Comparison of ENCODE assay signal across 36 cellular contexts in the genomic region with DNA sequence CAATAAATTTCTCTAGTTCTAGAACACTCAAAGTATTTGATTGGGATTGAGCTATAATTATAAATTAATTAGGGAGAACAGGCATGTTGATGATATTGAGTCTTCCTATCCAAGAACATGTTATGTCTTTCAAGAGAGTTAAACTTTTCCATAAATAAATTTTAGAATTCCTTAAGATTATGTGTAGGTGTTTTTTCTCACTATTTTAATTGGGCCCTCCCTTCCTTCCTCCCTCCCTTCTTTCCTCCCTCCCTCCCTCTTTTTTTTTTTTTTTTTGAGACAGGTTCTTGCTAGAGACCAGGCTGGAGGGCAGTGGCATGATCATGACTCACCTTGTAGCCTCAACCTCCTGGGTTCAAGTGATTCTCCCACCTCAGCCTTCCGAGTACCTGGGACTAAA.
"Had no signal": no experiment of that assay in that cellular context is flagged by ENCODE, and none has a peak within 500 bp of the region (broad histone marks: within the 10 kb centered on the region; RNA-seq: fewer than 3 reads in every experiment).

No MANE protein-coding gene starts in this region.

- H3K4me1 ChIP-seq: body of pancreas, colonic mucosa, esophagus squamous epithelium, gastroesophageal sphincter had no signal

- H3K36me3 ChIP-seq: adrenal gland, cardiac muscle cell, colonic mucosa, esophagus squamous epithelium, gastroesophageal sphincter, heart right ventricle had no signal

- ATAC-seq: activated CD4-positive, alpha-beta T cell treated with anti-CD3 and anti-CD28 coated beads for 36 hours; activated naive CD8-positive, alpha-beta T cell treated with anti-CD3 and anti-CD28 coated beads, Interleukin-2, amount 50 U/mL, for 24 hours; activated T-cell treated with anti-CD3 and anti-CD28 coated beads, Interleukin-2, amount 50 U/mL, for 4 hours; body of pancreas; gastroesophageal sphincter; heart right ventricle; T-helper 17 cell had no signal

- H3K4me3 ChIP-seq: adrenal gland, body of pancreas, cardiac muscle cell, colonic mucosa, esophagus squamous epithelium, gastroesophageal sphincter, heart right ventricle had no signal

- H3K27ac Mint-ChIP-seq: activated CD4-positive, alpha-beta memory T cell treated with anti-CD3 and anti-CD28 coated beads, Interleukin-2, amount 10 ng/mL, durations not matched to agents 7 days and 5 days; activated CD4-positive, alpha-beta T cell treated with anti-CD3 and anti-CD28 coated beads for 36 hours; activated CD4-positive, alpha-beta T cell treated with anti-CD3 and anti-CD28 coated beads, Interleukin-2, amount 10 ng/mL, durations not matched to agents 24 days and 14 days; activated naive CD4-positive, alpha-beta T cell treated with anti-CD3 and anti-CD28 coated beads for 36 hours; activated naive CD4-positive, alpha-beta T cell treated with anti-CD3 and anti-CD28 coated beads, Interleukin-2, amount 50 U/mL, for 24 hours; activated naive CD8-positive, alpha-beta T cell treated with anti-CD3 and anti-CD28 coated beads for 36 hours; activated naive CD8-positive, alpha-beta T cell treated with anti-CD3 and anti-CD28 coated beads, Interleukin-2, amount 50 U/mL, for 24 hours; activated T-helper 1 cell treated with anti-CD3 and anti-CD28 coated beads, Interleukin-12 subunit alpha, Interleukin-12 subunit beta, Interleukin-2, Interleukin-4 antibody, amounts not matched to agents 30 ng/mL and 10 ng/mL and 1 ng/mL, durations not matched to agents 14 hours and 24 hours and 36 hours; activated T-helper 2 cell treated with anti-CD3 and anti-CD28 coated beads, Interferon-gamma antibody, Interleukin-2, Interleukin-4, amounts not matched to agents 10 μg/mL and 5 μg/mL and 100 μg/mL, durations not matched to agents 14 hours and 24 hours and 36 hours; T-helper 17 cell; T-helper 2 cell treated with Interferon-gamma antibody and Interleukin-4, amounts not matched to agents 5 μg/mL and 100 μg/mL, for 36 hours had no signal

- H3K27me3 ChIP-seq: adrenal gland, body of pancreas, cardiac muscle cell, colonic mucosa, esophagus squamous epithelium, gastroesophageal sphincter, heart right ventricle had no signal

- FAIRE-seq: endometrium, endothelial cell of umbilical vein had no signal

- H3K27ac ChIP-seq: adrenal gland, body of pancreas, cardiac muscle cell, colonic mucosa, epithelial cell of prostate, esophagus squamous epithelium, gastroesophageal sphincter, heart right ventricle had no signal

- H3K9me3 Mint-ChIP-seq: activated CD4-positive, alpha-beta memory T cell treated with anti-CD3 and anti-CD28 coated beads, Interleukin-2, amount 10 ng/mL, durations not matched to agents 7 days and 5 days; activated CD4-positive, alpha-beta T cell treated with anti-CD3 and anti-CD28 coated beads, Interleukin-2, amount 10 ng/mL, durations not matched to agents 24 days and 14 days; activated naive CD4-positive, alpha-beta T cell treated with anti-CD3 and anti-CD28 coated beads for 36 hours; activated naive CD4-positive, alpha-beta T cell treated with anti-CD3 and anti-CD28 coated beads, Interleukin-2, amount 50 U/mL, for 24 hours; activated naive CD8-positive, alpha-beta T cell treated with anti-CD3 and anti-CD28 coated beads for 36 hours; activated naive CD8-positive, alpha-beta T cell treated with anti-CD3 and anti-CD28 coated beads, Interleukin-2, amount 50 U/mL, for 24 hours; activated T-cell treated with anti-CD3 and anti-CD28 coated beads, Interleukin-2, amount 50 U/mL, for 4 hours; activated T-helper 1 cell treated with anti-CD3 and anti-CD28 coated beads, Interleukin-12 subunit alpha, Interleukin-12 subunit beta, Interleukin-2, Interleukin-4 antibody, amounts not matched to agents 30 ng/mL and 10 ng/mL and 1 ng/mL, durations not matched to agents 14 hours and 24 hours and 36 hours; activated T-helper 2 cell treated with anti-CD3 and anti-CD28 coated beads, Interferon-gamma antibody, Interleukin-2, Interleukin-4, amounts not matched to agents 10 μg/mL and 5 μg/mL and 100 μg/mL, durations not matched to agents 14 hours and 24 hours and 36 hours; T-helper 2 cell treated with Interferon-gamma antibody and Interleukin-4, amounts not matched to agents 5 μg/mL and 100 μg/mL, for 36 hours had no signal

- H3K4me3 Mint-ChIP-seq: activated CD4-positive, alpha-beta memory T cell treated with anti-CD3 and anti-CD28 coated beads, Interleukin-2, amount 10 ng/mL, durations not matched to agents 7 days and 5 days; activated CD4-positive, alpha-beta T cell treated with anti-CD3 and anti-CD28 coated beads for 36 hours; activated CD4-positive, alpha-beta T cell treated with anti-CD3 and anti-CD28 coated beads, Interleukin-2, amount 10 ng/mL, durations not matched to agents 24 days and 14 days; activated naive CD4-positive, alpha-beta T cell treated with anti-CD3 and anti-CD28 coated beads for 36 hours; activated naive CD4-positive, alpha-beta T cell treated with anti-CD3 and anti-CD28 coated beads, Interleukin-2, amount 50 U/mL, for 24 hours; activated naive CD8-positive, alpha-beta T cell treated with anti-CD3 and anti-CD28 coated beads for 36 hours; activated naive CD8-positive, alpha-beta T cell treated with anti-CD3 and anti-CD28 coated beads, Interleukin-2, amount 50 U/mL, for 24 hours; activated T-cell treated with anti-CD3 and anti-CD28 coated beads, Interleukin-2, amount 50 U/mL, for 4 hours; activated T-helper 1 cell treated with anti-CD3 and anti-CD28 coated beads, Interleukin-12 subunit alpha, Interleukin-12 subunit beta, Interleukin-2, Interleukin-4 antibody, amounts not matched to agents 30 ng/mL and 10 ng/mL and 1 ng/mL, durations not matched to agents 14 hours and 24 hours and 36 hours; T-helper 17 cell; T-helper 2 cell treated with Interferon-gamma antibody and Interleukin-4, amounts not matched to agents 5 μg/mL and 100 μg/mL, for 36 hours had no signal

- DNase-seq: activated CD4-positive, alpha-beta memory T cell treated with anti-CD3 and anti-CD28 coated beads, Interleukin-2, amount 10 ng/mL, durations not matched to agents 7 days and 5 days; activated CD4-positive, alpha-beta T cell treated with anti-CD3 and anti-CD28 coated beads for 36 hours; activated CD4-positive, alpha-beta T cell treated with anti-CD3 and anti-CD28 coated beads, Interleukin-2, amount 10 ng/mL, durations not matched to agents 24 days and 14 days; activated CD4-positive, alpha-beta T cell treated with anti-CD3 and anti-CD28 coated beads, Interleukin-2, amount 50 U/mL, for 4 hours; activated CD4-positive, CD25-positive, alpha-beta regulatory T cell; activated CD4-positive, CD25-positive, alpha-beta regulatory T cell treated with anti-CD3 and anti-CD28 coated beads, Interleukin-2, amount 50 U/mL, for 72 hours; activated CD8-positive, alpha-beta memory T cell treated with anti-CD3 and anti-CD28 coated beads, Interleukin-2, amount 50 U/mL, for 48 hours; activated effector memory CD4-positive, alpha-beta T cell treated with anti-CD3 and anti-CD28 coated beads, Interleukin-2, amount 50 U/mL, for 16 hours; activated naive CD4-positive, alpha-beta T cell treated with anti-CD3 and anti-CD28 coated beads for 36 hours; activated naive CD8-positive, alpha-beta T cell treated with anti-CD3 and anti-CD28 coated beads for 36 hours; activated naive CD8-positive, alpha-beta T cell treated with anti-CD3 and anti-CD28 coated beads, Interleukin-2, amount 50 U/mL, for 24 hours; activated T-cell treated with anti-CD3 and anti-CD28 coated beads for 4 hours; activated T-cell treated with anti-CD3 and anti-CD28 coated beads, Interleukin-2, amount 50 U/mL, for 4 hours; adrenal gland; amygdala; aorta; body of pancreas; central memory CD4-positive, alpha-beta T cell; cerebellar nuclear complex; colonic mucosa; effector CD8-positive, alpha-beta T cell; esophagus squamous epithelium; foreskin melanocyte; heart right ventricle; T-helper 1 cell; T-helper 17 cell; T1000 had no signal

- H3K9me3 ChIP-seq: adrenal gland, body of pancreas, colonic mucosa, esophagus squamous epithelium, gastroesophageal sphincter had no signal

- H3K27me3 Mint-ChIP-seq: activated CD4-positive, alpha-beta memory T cell treated with anti-CD3 and anti-CD28 coated beads, Interleukin-2, amount 10 ng/mL, durations not matched to agents 7 days and 5 days; activated CD4-positive, alpha-beta T cell treated with anti-CD3 and anti-CD28 coated beads for 36 hours; activated CD4-positive, alpha-beta T cell treated with anti-CD3 and anti-CD28 coated beads, Interleukin-2, amount 10 ng/mL, durations not matched to agents 24 days and 14 days; activated naive CD4-positive, alpha-beta T cell treated with anti-CD3 and anti-CD28 coated beads, Interleukin-2, amount 50 U/mL, for 24 hours; activated naive CD8-positive, alpha-beta T cell treated with anti-CD3 and anti-CD28 coated beads for 36 hours; activated naive CD8-positive, alpha-beta T cell treated with anti-CD3 and anti-CD28 coated beads, Interleukin-2, amount 50 U/mL, for 24 hours; T-helper 17 cell had no signal
